8 cellular contexts compared by ENCODE assay signal in genomic region chr11:62705880-62706831, GRCh38. TPM values are rescaled to one million over a fixed set of nuclear protein-coding genes. Genes with fewer than 3 reads are reported as not detected.
DNase-seq lines count a peak whose midpoint lies in the region; ATAC-seq and TF ChIP-seq lines count a peak whose summit lies in the region.

No MANE protein-coding gene starts in this region.

- H3K4me2 ChIP-seq in mammary epithelial cell (ENCODE audit: insufficient read depth, low read depth, low read length), result peak overlapping the region; percentile 84

- 14% methylated on average over 37 of the region's 73 CpGs for WGBS in mammary epithelial cell (ENCODE audit: low coverage, missing lambda C conversion rate)

- TF ChIP-seq POLR2A in GM18526 (IDR thresholded peaks at IDR 0.05; ENCODE audit: extremely low read depth, insufficient read length), result peak; percentile 56

- H3K36me3 ChIP-seq in mammary epithelial cell (ENCODE audit: insufficient read depth, low read length), result no peaks in the 10 kb centered on the region

- dilution Hi-C loops in mammary epithelial cell (cut with HindIII; ENCODE audit: low sequenced_read_pairs), result no loop called here

- CTCF ChIA-PET in mammary epithelial cell (lab: Charles Lee; ENCODE audit: low non-redundant PET), result interaction anchor here (0.6 to 0.7 kb wide), 3 partner anchors 81 to 281 kb away, joined by 3 read pairs; partner anchors contain the start of gene TMEM179B

- TF ChIP-seq CTCF in 22Rv1 (IDR thresholded peaks at IDR 0.05) (0 out of 2 replicates have a peak, but pooled peaks have one; percentile 3), WI38 (IDR thresholded peaks at IDR 0.05; ENCODE audit: low read depth, low read length) (no peak), mammary epithelial cell (conservative IDR thresholded peaks at IDR 0.05 in 1 of 2, IDR thresholded peaks at IDR 0.05 in 1 of 2; ENCODE audit: extremely low read depth in 1 of 2, insufficient read depth in 1 of 2, low read depth in 1 of 2, low read length in 2 of 2) (no peak)

- in situ Hi-C loops in mammary epithelial cell (cut with MboI; ENCODE audit: low sequenced_read_pairs in 2 of 2), result loop anchor here in 1 of 2 donors (25.0 kb wide), 1 partner anchor 919 kb away; the partner anchor contains the start of genes FEN1 and TMEM258

- H4K20me1 ChIP-seq in mammary epithelial cell (ENCODE audit: insufficient read depth, low read length), result no peaks in the 10 kb centered on the region

- peak overlapping the region; percentile 80 for H2AFZ ChIP-seq in mammary epithelial cell (ENCODE audit: low read depth, low read length)

- H3K9ac ChIP-seq in mammary epithelial cell (ENCODE audit: insufficient read depth, low read length), result peak overlapping the region; percentile 97

- no peaks in the 10 kb centered on the region for H3K27me3 ChIP-seq in mammary epithelial cell (ENCODE audit: insufficient read depth, low read length)

- DNase-seq in NCI-H2227 (lab: John Stamatoyannopoulos, UW; ENCODE audit: unreplicated experiment), result peak; percentile 98
- peak; percentile 91 for DNase-seq in mammary epithelial cell
- DNase-seq in iPS-NIHi7 (ENCODE audit: extremely low spot score), result peak; percentile 95

- H3K4me3 ChIP-seq in WI38 (ENCODE audit: low read depth, low read length) (peak overlapping the region; percentile 73), mammary epithelial cell (replicated peaks in 1 of 3; ENCODE audit: insufficient read depth in 1 of 3, low read depth in 2 of 3, low read length in 3 of 3) (peak overlapping the region; percentile 70 to 89 (median 85)), skin epidermis (peak overlapping the region; percentile 62 to 85 (median 66))

- H3K79me2 ChIP-seq in mammary epithelial cell (ENCODE audit: insufficient read depth, low read length), result peaks cover 3% of the 10 kb centered on the region

- H3K27ac ChIP-seq in 22Rv1 (peak overlapping the region; percentile 85), mammary epithelial cell (ENCODE audit: insufficient read depth, low read depth, low read length) (peak overlapping the region; percentile 98), skin epidermis (peak overlapping the region in 20 of 21 experiments; percentile 45 to 91 (median 78))

- peaks cover 31% of the 10 kb centered on the region for H3K4me1 ChIP-seq in mammary epithelial cell (ENCODE audit: insufficient read depth, low read length)

- peak; percentile 57 for ATAC-seq in HG03139 (IDR thresholded peaks at IDR 0.05; ENCODE audit: unreplicated experiment)

- no peaks in the 10 kb centered on the region for H3K9me3 ChIP-seq in mammary epithelial cell (replicated peaks; ENCODE audit: insufficient read depth, low read length)

- intact Hi-C loops in mammary epithelial cell (cut with micrococcal nuclease), result no loop called here

- no TSS peak for BruUV-seq in mammary epithelial cell (replicated peaks; lab: Mats Ljungman, UMichigan)

RNA-seq across cellular contexts. Expression of gene BSCL2, which starts 1.1 kb away (rescaled TPM):
- 10 to 100 TPM; 30.0 to 44.2 TPM for total RNA-seq in mammary epithelial cell
- polyA plus RNA-seq in mammary epithelial cell, result 58.9 TPM
- 147 TPM for polyA minus RNA-seq in mammary epithelial cell

RNA-seq across cellular contexts. Expression of gene GNG3, which starts 1.3 kb away (rescaled TPM):
- total RNA-seq in mammary epithelial cell, result not detected
- 0.07 TPM for polyA plus RNA-seq in mammary epithelial cell
- not detected for polyA minus RNA-seq in mammary epithelial cell

RNA-seq across cellular contexts. Expression of gene LRRN4CL, which starts 16.8 kb away (rescaled TPM):
- under 1 TPM; 0.24 to 0.33 TPM for total RNA-seq in mammary epithelial cell
- 0.01 TPM for polyA plus RNA-seq in mammary epithelial cell
- polyA minus RNA-seq in mammary epithelial cell, result not detected

RNA-seq across cellular contexts. Expression of gene HNRNPUL2, which starts 21.1 kb away (rescaled TPM):
- total RNA-seq in mammary epithelial cell, result 10 to 100 TPM in 1 of 2 donors, 1 to 10 TPM in 1; 7.7 to 50.4 TPM
- polyA plus RNA-seq in mammary epithelial cell, result 13.7 TPM
- 41.4 TPM for polyA minus RNA-seq in mammary epithelial cell

RNA-seq across cellular contexts. Expression of gene TTC9C, which starts 22.1 kb away (rescaled TPM):
- 10 to 100 TPM; 25.0 to 29.0 TPM for total RNA-seq in mammary epithelial cell
- 15.1 TPM for polyA plus RNA-seq in mammary epithelial cell
- 62.3 TPM for polyA minus RNA-seq in mammary epithelial cell

Comparison
In these comparisons a context has a peak if more than half of its experiments do, and no peak if none do; other contexts are left out.
1. Peak in every context shown above with its lines: DNase-seq, ATAC-seq, H3K4me3 ChIP-seq and H3K27ac ChIP-seq.